20 cellular contexts compared by ENCODE assay signal in the genomic region with DNA sequence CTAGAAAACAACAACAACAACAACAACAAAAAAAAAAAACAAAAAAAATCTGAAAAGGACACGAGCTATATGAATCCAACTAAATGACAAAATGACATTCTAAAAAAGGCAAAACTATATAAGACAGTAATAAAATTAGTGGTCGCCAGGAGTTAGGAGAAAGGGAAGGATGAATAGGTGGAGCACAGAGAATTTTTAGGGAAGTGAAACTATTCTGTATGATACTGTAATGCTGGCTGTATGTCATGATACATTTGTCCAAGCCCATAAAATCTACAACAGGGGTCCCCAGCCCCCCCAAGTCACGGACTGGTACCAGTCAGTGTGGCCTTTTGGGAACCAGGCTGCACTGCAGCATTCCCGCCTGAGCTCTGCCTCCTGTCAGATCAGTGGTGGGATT. TPM values are rescaled to one million over a fixed set of nuclear protein-coding genes. Genes with fewer than 3 reads are reported as not detected.
"Had no signal": no experiment of that assay in that cellular context is flagged by ENCODE, and none has a peak within 500 bp of the region (broad histone marks: within the 10 kb centered on the region; RNA-seq: fewer than 3 reads in every experiment).

No MANE protein-coding gene starts in this region.

- H3K36me3 Mint-ChIP-seq: memory B cell; naive thymus-derived CD4-positive, alpha-beta T cell had no signal

- H3K9me3 ChIP-seq: esophagus muscularis mucosa, heart right ventricle, mucosa of descending colon, sigmoid colon had no signal

- H3K27me3 Mint-ChIP-seq: activated CD4-positive, alpha-beta T cell treated with anti-CD3 and anti-CD28 coated beads for 36 hours; activated naive CD8-positive, alpha-beta T cell; memory B cell; stimulated activated naive B cell treated with anti-CD40 and anti-IgM and Interleukin-4, amounts not matched to agents 10 μg/mL and 1 μg/mL and 100 μg/mL, for 72 hours had no signal

- H3K4me3 ChIP-seq: cardiac muscle cell, esophagus muscularis mucosa, heart right ventricle, mucosa of descending colon, sigmoid colon had no signal

- H3K27ac Mint-ChIP-seq: activated CD4-positive, alpha-beta T cell treated with anti-CD3 and anti-CD28 coated beads for 36 hours; activated naive CD8-positive, alpha-beta T cell; dendritic cell treated with granulocyte-macrophage colony-stimulating factor and Interleukin-4, amounts not matched to agents 40 ng/mL and 50 ng/mL, for 4 days; memory B cell; naive thymus-derived CD4-positive, alpha-beta T cell; stimulated activated naive B cell treated with anti-CD40 and anti-IgM and Interleukin-4, amounts not matched to agents 10 μg/mL and 1 μg/mL and 100 μg/mL, for 72 hours; WTC11 had no signal

- DNase-seq: activated CD4-positive, alpha-beta T cell treated with anti-CD3 and anti-CD28 coated beads for 36 hours; activated CD4-positive, alpha-beta T cell treated with anti-CD3 and anti-CD28 coated beads, Interleukin-2, amount 50 U/mL, for 48 hours; effector memory CD4-positive, alpha-beta T cell; heart right ventricle; mucosa of descending colon; naive thymus-derived CD4-positive, alpha-beta T cell; nucleus accumbens; sigmoid colon; stimulated activated CD4-positive, alpha-beta T cell treated with anti-CD3 and anti-CD28 coated beads, Interleukin-4, amount 100 ng/mL, for 4 hours; stimulated activated naive B cell treated with anti-CD40 and anti-IgM and Interleukin-4, amounts not matched to agents 10 μg/mL and 1 μg/mL and 100 μg/mL, for 72 hours had no signal

- H3K27me3 ChIP-seq: cardiac muscle cell, esophagus muscularis mucosa, heart right ventricle, sigmoid colon had no signal

- ATAC-seq: activated CD4-positive, alpha-beta T cell treated with anti-CD3 and anti-CD28 coated beads for 36 hours; heart right ventricle; mucosa of descending colon; naive thymus-derived CD4-positive, alpha-beta T cell; stimulated activated naive B cell treated with anti-CD40 and anti-IgM and Interleukin-4, amounts not matched to agents 10 μg/mL and 1 μg/mL and 100 μg/mL, for 72 hours; WTC11 had no signal

- H3K27ac ChIP-seq: cardiac muscle cell, esophagus muscularis mucosa, heart right ventricle, sigmoid colon had no signal

- H3K4me3 Mint-ChIP-seq: activated CD4-positive, alpha-beta T cell treated with anti-CD3 and anti-CD28 coated beads for 36 hours; activated naive CD8-positive, alpha-beta T cell; dendritic cell treated with granulocyte-macrophage colony-stimulating factor and Interleukin-4, amounts not matched to agents 40 ng/mL and 50 ng/mL, for 4 days; memory B cell; stimulated activated naive B cell treated with anti-CD40 and anti-IgM and Interleukin-4, amounts not matched to agents 10 μg/mL and 1 μg/mL and 100 μg/mL, for 72 hours; WTC11 had no signal

- H3K9me3 Mint-ChIP-seq: dendritic cell treated with granulocyte-macrophage colony-stimulating factor and Interleukin-4, amounts not matched to agents 40 ng/mL and 50 ng/mL, for 4 days; memory B cell; naive thymus-derived CD4-positive, alpha-beta T cell; stimulated activated naive B cell treated with anti-CD40 and anti-IgM and Interleukin-4, amounts not matched to agents 10 μg/mL and 1 μg/mL and 100 μg/mL, for 72 hours had no signal

- H3K36me3 ChIP-seq: cardiac muscle cell, esophagus muscularis mucosa, heart right ventricle, sigmoid colon had no signal

RNA-seq across cellular contexts. Expression of a gene that starts 56.5 kb away (rescaled TPM):
- total RNA-seq: activated CD4-positive, alpha-beta T cell treated with anti-CD3 and anti-CD28 coated beads for 36 hours; cardiac muscle cell; chondrocyte; endothelial cell of umbilical vein; esophagus muscularis mucosa; heart right ventricle; liver; mucosa of descending colon; sigmoid colon; ureter had no signal
- polyA plus RNA-seq: endothelial cell of umbilical vein; heart right ventricle; naive thymus-derived CD4-positive, alpha-beta T cell had no signal
